Comparison of ENCODE assay signal across 16 cellular contexts in genomic region chr17:27488263-27488662, GRCh38. TPM values are rescaled to one million over a fixed set of nuclear protein-coding genes. Genes with fewer than 3 reads are reported as not detected.
DNase-seq lines count a peak whose midpoint lies in the region; ATAC-seq and TF ChIP-seq lines count a peak whose summit lies in the region.
"Had no signal": no experiment of that assay in that cellular context is flagged by ENCODE, and none has a peak within 500 bp of the region (broad histone marks: within the 10 kb centered on the region; RNA-seq: fewer than 3 reads in every experiment).

No MANE protein-coding gene starts in this region.

- H3K36me3 Mint-ChIP-seq in activated CD4-positive, alpha-beta T cell treated with anti-CD3 and anti-CD28 coated beads, Interleukin-2, amount 10 ng/mL, durations not matched to agents 7 days and 5 days (ENCODE audit: low read depth): peaks cover 20% of the 10 kb centered on the region
- H3K36me3 Mint-ChIP-seq in naive thymus-derived CD4-positive, alpha-beta T cell: peaks cover 0 to 23% (median 14%) of the 10 kb centered on the region in 5 donors
- peaks cover 14% of the 10 kb centered on the region for H3K36me3 Mint-ChIP-seq in activated CD8-positive, alpha-beta memory T cell treated with anti-CD3 and anti-CD28 coated beads, Interleukin-2, amount 10 ng/mL, durations not matched to agents 7 days and 5 days

- H3K4me3 Mint-ChIP-seq in activated CD4-positive, alpha-beta T cell treated with anti-CD3 and anti-CD28 coated beads, Interleukin-2, amount 10 ng/mL, durations not matched to agents 7 days and 5 days: no peak overlapping the region
- no peak overlapping the region for H3K4me3 Mint-ChIP-seq in naive thymus-derived CD4-positive, alpha-beta T cell
- H3K4me3 Mint-ChIP-seq in activated CD8-positive, alpha-beta memory T cell treated with anti-CD3 and anti-CD28 coated beads, Interleukin-2, amount 10 ng/mL, durations not matched to agents 7 days and 5 days: no peak overlapping the region
- H3K4me3 Mint-ChIP-seq: activated naive CD8-positive, alpha-beta T cell; brain; effector memory CD8-positive, alpha-beta T cell had no signal

- H3K27me3 ChIP-seq in gastroesophageal sphincter (no peaks in the 10 kb centered on the region), upper lobe of left lung (no peaks in the 10 kb centered on the region)
- no peaks in the 10 kb centered on the region for H3K27me3 ChIP-seq in naive thymus-derived CD4-positive, alpha-beta T cell (ENCODE audit: control insufficient read depth in 2 of 2, insufficient read depth in 2 of 2, low read length in 2 of 2)
- H3K27me3 ChIP-seq: tibial artery had no signal

- H3K27ac Mint-ChIP-seq in activated CD4-positive, alpha-beta T cell treated with anti-CD3 and anti-CD28 coated beads, Interleukin-2, amount 10 ng/mL, durations not matched to agents 7 days and 5 days: peak overlapping the region; percentile 51
- peak overlapping the region in 1 of 9 donors; percentile 6 for H3K27ac Mint-ChIP-seq in naive thymus-derived CD4-positive, alpha-beta T cell
- H3K27ac Mint-ChIP-seq in activated CD8-positive, alpha-beta memory T cell treated with anti-CD3 and anti-CD28 coated beads, Interleukin-2, amount 10 ng/mL, durations not matched to agents 7 days and 5 days: no peak overlapping the region
- H3K27ac Mint-ChIP-seq: activated naive CD8-positive, alpha-beta T cell; effector memory CD8-positive, alpha-beta T cell had no signal

- intact Hi-C loops in naive thymus-derived CD4-positive, alpha-beta T cell (cut with micrococcal nuclease): no loop called here

- H3K36me3 ChIP-seq in gastroesophageal sphincter: no peaks in the 10 kb centered on the region
- no peaks in the 10 kb centered on the region for H3K36me3 ChIP-seq in naive thymus-derived CD4-positive, alpha-beta T cell (ENCODE audit: control insufficient read depth in 2 of 3, insufficient read depth in 3 of 3, low read length in 3 of 3)
- H3K36me3 ChIP-seq in upper lobe of left lung: no peaks in the 10 kb centered on the region
- H3K36me3 ChIP-seq: tibial artery had no signal

- TF ChIP-seq EP300 in gastroesophageal sphincter (IDR thresholded peaks at IDR 0.05) (no peak), upper lobe of left lung (IDR thresholded peaks at IDR 0.05) (no peak)

- H3K4me3 ChIP-seq in gastroesophageal sphincter (no peak overlapping the region), upper lobe of left lung (no peak overlapping the region)
- no peak overlapping the region for H3K4me3 ChIP-seq in naive thymus-derived CD4-positive, alpha-beta T cell (ENCODE audit: low read length)
- H3K4me3 ChIP-seq: tibial artery had no signal

- POLR2A ChIA-PET in activated CD4-positive, alpha-beta T cell treated with anti-CD3 and anti-CD28 coated beads, Interleukin-2, amount 10 ng/mL, durations not matched to agents 7 days and 5 days (lab: Charles Lee): no interaction called here
- POLR2A ChIA-PET in naive thymus-derived CD4-positive, alpha-beta T cell (lab: Charles Lee): no interaction called here

- CTCF ChIA-PET in activated CD4-positive, alpha-beta T cell treated with anti-CD3 and anti-CD28 coated beads, Interleukin-2, amount 10 ng/mL, durations not matched to agents 7 days and 5 days (lab: Charles Lee): no interaction called here
- CTCF ChIA-PET in naive thymus-derived CD4-positive, alpha-beta T cell (lab: Charles Lee): no interaction called here
- CTCF ChIA-PET in activated CD8-positive, alpha-beta memory T cell treated with anti-CD3 and anti-CD28 coated beads, Interleukin-2, amount 10 ng/mL, durations not matched to agents 7 days and 5 days (lab: Charles Lee): no interaction called here

- H3K9me3 ChIP-seq in gastroesophageal sphincter: no peaks in the 10 kb centered on the region
- H3K9me3 ChIP-seq in naive thymus-derived CD4-positive, alpha-beta T cell (ENCODE audit: control insufficient read depth in 2 of 3, low read length in 3 of 3): no peaks in the 10 kb centered on the region
- no peaks in the 10 kb centered on the region for H3K9me3 ChIP-seq in upper lobe of left lung
- H3K9me3 ChIP-seq: tibial artery had no signal

- ATAC-seq in gastroesophageal sphincter (peak; percentile 49), upper lobe of left lung (ENCODE audit: low FRiP score in 2 of 2) (peak in 1 of 2 donors; percentile 42)
- ATAC-seq in naive thymus-derived CD4-positive, alpha-beta T cell: peak; percentile 20
- ATAC-seq in activated CD8-positive, alpha-beta memory T cell treated with anti-CD3 and anti-CD28 coated beads, Interleukin-2, amount 10 ng/mL, durations not matched to agents 7 days and 5 days: no peak
- ATAC-seq: effector memory CD8-positive, alpha-beta T cell had no signal

- TF ChIP-seq POLR2A in gastroesophageal sphincter (IDR thresholded peaks at IDR 0.05) (no peak), upper lobe of left lung (IDR thresholded peaks at IDR 0.05) (no peak)

- H3K4me1 ChIP-seq in gastroesophageal sphincter (peaks cover 3 to 48% (median 29%) of the 10 kb centered on the region in 3 donors), upper lobe of left lung (peaks cover 35 to 49% (median 42%) of the 10 kb centered on the region in 4 donors)
- H3K4me1 ChIP-seq in naive thymus-derived CD4-positive, alpha-beta T cell (ENCODE audit: control insufficient read depth in 2 of 2, insufficient read depth in 2 of 2, low read length in 2 of 2): no peaks in the 10 kb centered on the region

- no peaks in the 10 kb centered on the region for H3K27me3 Mint-ChIP-seq in activated CD4-positive, alpha-beta T cell treated with anti-CD3 and anti-CD28 coated beads, Interleukin-2, amount 10 ng/mL, durations not matched to agents 7 days and 5 days
- H3K27me3 Mint-ChIP-seq in naive thymus-derived CD4-positive, alpha-beta T cell: no peaks in the 10 kb centered on the region
- no peaks in the 10 kb centered on the region for H3K27me3 Mint-ChIP-seq in activated CD8-positive, alpha-beta memory T cell treated with anti-CD3 and anti-CD28 coated beads, Interleukin-2, amount 10 ng/mL, durations not matched to agents 7 days and 5 days
- H3K27me3 Mint-ChIP-seq: activated naive CD8-positive, alpha-beta T cell; effector memory CD8-positive, alpha-beta T cell had no signal

- peak overlapping the region in 3 of 4 donors; percentile 14 to 55 (median 52) for H3K27ac ChIP-seq in gastroesophageal sphincter
- H3K27ac ChIP-seq in naive thymus-derived CD4-positive, alpha-beta T cell (ENCODE audit: low read depth, low read length): no peak overlapping the region
- H3K27ac ChIP-seq in upper lobe of left lung: peak overlapping the region in 3 of 4 donors; percentile 37 to 57 (median 54)
- H3K27ac ChIP-seq: 22Rv1, tibial artery had no signal

- no peak for DNase-seq in activated CD4-positive, alpha-beta T cell treated with anti-CD3 and anti-CD28 coated beads, Interleukin-2, amount 10 ng/mL, durations not matched to agents 7 days and 5 days
- DNase-seq in activated CD4-positive, alpha-beta T cell treated with anti-CD3 and anti-CD28 coated beads, Interleukin-2, amount 50 U/mL, for 48 hours: no peak
- no peak for DNase-seq in naive thymus-derived CD4-positive, alpha-beta T cell
- no peak for DNase-seq in upper lobe of left lung
- DNase-seq in NCI-H226: no peak
- DNase-seq in activated CD8-positive, alpha-beta memory T cell treated with anti-CD3 and anti-CD28 coated beads, Interleukin-2, amount 10 ng/mL, durations not matched to agents 7 days and 5 days: no peak
- no peak for DNase-seq in DMS53 treated with DMSO at 0.1 percent for 48 hours (lab: John Stamatoyannopoulos, UW; ENCODE audit: unreplicated experiment)
- DNase-seq: effector memory CD8-positive, alpha-beta T cell; NCI-H1417; NCI-H524; T-helper 9 cell had no signal

- H3K4me1 Mint-ChIP-seq in activated CD4-positive, alpha-beta T cell treated with anti-CD3 and anti-CD28 coated beads, Interleukin-2, amount 10 ng/mL, durations not matched to agents 7 days and 5 days: peaks cover 18% of the 10 kb centered on the region
- H3K4me1 Mint-ChIP-seq in naive thymus-derived CD4-positive, alpha-beta T cell: peaks cover 0 to 59% (median 5%) of the 10 kb centered on the region in 7 donors
- H3K4me1 Mint-ChIP-seq in activated CD8-positive, alpha-beta memory T cell treated with anti-CD3 and anti-CD28 coated beads, Interleukin-2, amount 10 ng/mL, durations not matched to agents 7 days and 5 days: peaks cover 35% of the 10 kb centered on the region

- TF ChIP-seq CTCF in gastroesophageal sphincter (IDR thresholded peaks at IDR 0.05) (no peak), upper lobe of left lung (IDR thresholded peaks at IDR 0.05) (no peak)

- H3K9me3 Mint-ChIP-seq in activated CD4-positive, alpha-beta T cell treated with anti-CD3 and anti-CD28 coated beads, Interleukin-2, amount 10 ng/mL, durations not matched to agents 7 days and 5 days: no peaks in the 10 kb centered on the region
- no peaks in the 10 kb centered on the region for H3K9me3 Mint-ChIP-seq in naive thymus-derived CD4-positive, alpha-beta T cell
- H3K9me3 Mint-ChIP-seq in activated CD8-positive, alpha-beta memory T cell treated with anti-CD3 and anti-CD28 coated beads, Interleukin-2, amount 10 ng/mL, durations not matched to agents 7 days and 5 days (ENCODE audit: low read depth): no peaks in the 10 kb centered on the region
- H3K9me3 Mint-ChIP-seq: brain; effector memory CD8-positive, alpha-beta T cell had no signal

RNA-seq across cellular contexts. Expression of gene KSR1, which starts 32.0 kb away (rescaled TPM):
- 10 to 100 TPM; 43.1 to 45.7 TPM for total RNA-seq in activated CD4-positive, alpha-beta T cell treated with anti-CD3 and anti-CD28 coated beads, Interleukin-2, amount 10 ng/mL, durations not matched to agents 7 days and 5 days
- total RNA-seq in gastroesophageal sphincter: 10 to 100 TPM in 3 of 4 donors, 1 to 10 TPM in 1; 10.0 to 15.2 (median 13.9) TPM
- 10 to 100 TPM; 22.5 to 96.4 (median 27.8) TPM for total RNA-seq in naive thymus-derived CD4-positive, alpha-beta T cell
- polyA plus RNA-seq in naive thymus-derived CD4-positive, alpha-beta T cell: 1 to 10 TPM in 1 of 2 donors, under 1 TPM in 1; 0.52 to 1.8 TPM
- 10 to 100 TPM; 23.0 to 94.3 (median 60.9) TPM for total RNA-seq in upper lobe of left lung
- 10 to 100 TPM; 56.6 to 70.4 TPM for total RNA-seq in activated CD8-positive, alpha-beta memory T cell treated with anti-CD3 and anti-CD28 coated beads, Interleukin-2, amount 10 ng/mL, durations not matched to agents 7 days and 5 days
